Comparison of ENCODE assay signal across 1 cellular context in the genomic region with DNA sequence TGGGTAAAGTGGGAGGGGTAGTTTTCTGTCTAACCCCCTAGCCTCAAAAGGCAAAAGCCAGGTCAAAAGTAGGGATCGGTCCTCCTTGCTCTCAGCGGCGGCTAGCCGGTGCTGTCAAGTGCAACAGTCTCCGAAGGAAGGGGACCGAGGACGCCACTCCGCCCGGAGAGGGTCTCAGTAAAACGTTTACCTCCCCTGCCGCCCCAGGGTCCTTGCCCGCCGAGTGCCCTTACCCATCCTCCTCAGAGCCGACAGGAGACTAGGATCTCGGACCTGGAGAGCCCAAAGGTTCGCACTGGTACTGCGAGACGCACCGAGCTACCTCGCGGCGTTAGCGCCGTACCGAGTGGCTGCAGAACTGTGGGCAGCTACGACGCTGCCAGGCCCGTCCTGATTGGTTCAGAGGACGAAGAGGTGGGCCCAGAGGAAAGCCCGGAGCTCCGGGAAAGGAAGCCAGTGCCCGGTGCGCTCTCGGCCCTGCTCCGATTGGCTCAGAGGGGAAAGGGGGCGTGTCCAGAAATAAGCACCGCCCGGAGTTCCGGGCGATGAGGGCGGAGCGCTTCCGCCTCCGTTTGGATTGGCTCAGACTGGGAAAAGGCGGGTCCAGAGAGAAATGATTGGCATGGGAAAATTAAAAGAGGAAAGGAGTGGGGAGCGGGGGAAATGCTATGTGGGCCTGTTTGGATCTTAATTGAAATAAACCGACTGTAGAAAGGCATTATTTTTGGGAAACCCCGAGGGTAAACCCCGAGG.
TF ChIP-seq lines count a peak whose summit lies in the region.
"Not testable (repeated sequence)": the region's sequence is repeated elsewhere in the genome, so short reads cannot be mapped to it uniquely, and the experiment has no call there.

A gene with protein sequence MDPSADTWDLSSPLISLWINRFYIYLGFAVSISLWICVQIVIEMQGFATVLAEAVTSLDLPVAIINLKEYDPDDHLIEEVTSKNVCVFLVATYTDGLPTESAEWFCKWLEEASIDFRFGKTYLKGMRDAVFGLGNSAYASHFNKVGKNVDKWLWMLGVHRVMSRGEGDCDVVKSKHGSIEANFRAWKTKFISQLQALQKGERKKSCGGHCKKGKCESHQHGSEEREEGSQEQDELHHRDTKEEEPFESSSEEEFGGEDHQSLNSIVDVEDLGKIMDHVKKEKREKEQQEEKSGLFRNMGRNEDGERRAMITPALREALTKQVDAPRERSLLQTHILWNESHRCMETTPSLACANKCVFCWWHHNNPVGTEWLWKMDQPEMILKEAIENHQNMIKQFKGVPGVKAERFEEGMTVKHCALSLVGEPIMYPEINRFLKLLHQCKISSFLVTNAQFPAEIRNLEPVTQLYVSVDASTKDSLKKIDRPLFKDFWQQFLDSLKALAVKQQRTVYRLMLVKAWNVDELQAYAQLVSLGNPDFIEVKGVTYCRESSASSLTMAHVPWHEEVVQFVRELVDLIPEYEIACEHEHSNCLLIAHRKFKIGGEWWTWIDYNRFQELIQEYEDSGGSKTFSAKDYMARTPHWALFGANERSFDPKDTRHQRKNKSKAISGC (minus strand): TSS at position 362 of the 753 bp plus-strand sequence. CDS start 125 bp downstream, at position 237.

TF ChIP-seq in K562, 482 proteins besides CTCF, POLR2A, EP300 and RAD21 (continued from another document and continues in another):
- TF ChIP-seq NFYB (IDR thresholded peaks at IDR 0.05; ENCODE audit: extremely low read depth, insufficient read length) (peak; percentile 49), MBD2 (IDR thresholded peaks at IDR 0.05; ENCODE audit: borderline replicate concordance, low read depth) (peak; percentile 92), ASH1L (IDR thresholded peaks at IDR 0.05; ENCODE audit: borderline replicate concordance, low read depth, partially characterized antibody) (peak; percentile 78), POLR2G (IDR thresholded peaks at IDR 0.05; ENCODE audit: low read depth, low read length) (peak; percentile 98), TAF9B (IDR thresholded peaks at IDR 0.05; ENCODE audit: partially characterized antibody) (peak; percentile 66), CREB1 (IDR thresholded peaks at IDR 0.05) (peak; percentile 61), CREB1 (CRISPR knock-in tag; IDR thresholded peaks at IDR 0.05) (peak; percentile 84), SAP30 (IDR thresholded peaks at IDR 0.05; ENCODE audit: borderline replicate concordance, insufficient read depth, low read depth, low read length, poor library complexity, severe bottlenecking) (peak; percentile 59), RBBP5 (IDR thresholded peaks at IDR 0.05; ENCODE audit: borderline replicate concordance, insufficient read depth, low read length, poor library complexity, severe bottlenecking) (peak; percentile 87), HNRNPLL (IDR thresholded peaks at IDR 0.05; ENCODE audit: low read depth, low read length, poor library complexity, severe bottlenecking) (peak; percentile 85), MEIS2 (IDR thresholded peaks at IDR 0.05; ENCODE audit: partially characterized antibody) (peak; percentile 84), CHD2 (IDR thresholded peaks at IDR 0.05; ENCODE audit: low read depth, low read length) (peak; percentile 71; the same call in 1 of the 2 replicates)
- TF ChIP-seq, protein P1, sequence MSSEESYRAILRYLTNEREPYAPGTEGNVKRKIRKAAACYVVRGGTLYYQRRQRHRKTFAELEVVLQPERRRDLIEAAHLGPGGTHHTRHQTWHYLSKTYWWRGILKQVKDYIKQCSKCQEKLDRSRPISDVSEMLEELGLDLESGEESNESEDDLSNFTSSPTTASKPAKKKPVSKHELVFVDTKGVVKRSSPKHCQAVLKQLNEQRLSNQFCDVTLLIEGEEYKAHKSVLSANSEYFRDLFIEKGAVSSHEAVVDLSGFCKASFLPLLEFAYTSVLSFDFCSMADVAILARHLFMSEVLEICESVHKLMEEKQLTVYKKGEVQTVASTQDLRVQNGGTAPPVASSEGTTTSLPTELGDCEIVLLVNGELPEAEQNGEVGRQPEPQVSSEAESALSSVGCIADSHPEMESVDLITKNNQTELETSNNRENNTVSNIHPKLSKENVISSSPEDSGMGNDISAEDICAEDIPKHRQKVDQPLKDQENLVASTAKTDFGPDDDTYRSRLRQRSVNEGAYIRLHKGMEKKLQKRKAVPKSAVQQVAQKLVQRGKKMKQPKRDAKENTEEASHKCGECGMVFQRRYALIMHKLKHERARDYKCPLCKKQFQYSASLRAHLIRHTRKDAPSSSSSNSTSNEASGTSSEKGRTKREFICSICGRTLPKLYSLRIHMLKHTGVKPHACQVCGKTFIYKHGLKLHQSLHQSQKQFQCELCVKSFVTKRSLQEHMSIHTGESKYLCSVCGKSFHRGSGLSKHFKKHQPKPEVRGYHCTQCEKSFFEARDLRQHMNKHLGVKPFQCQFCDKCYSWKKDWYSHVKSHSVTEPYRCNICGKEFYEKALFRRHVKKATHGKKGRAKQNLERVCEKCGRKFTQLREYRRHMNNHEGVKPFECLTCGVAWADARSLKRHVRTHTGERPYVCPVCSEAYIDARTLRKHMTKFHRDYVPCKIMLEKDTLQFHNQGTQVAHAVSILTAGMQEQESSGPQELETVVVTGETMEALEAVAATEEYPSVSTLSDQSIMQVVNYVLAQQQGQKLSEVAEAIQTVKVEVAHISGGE (CRISPR knock-in tag; IDR thresholded peaks at IDR 0.05): peak in 2 of 3 experiments; percentile 30 to 47; a peak in 3 of 6 replicates
- TF ChIP-seq, protein P2, sequence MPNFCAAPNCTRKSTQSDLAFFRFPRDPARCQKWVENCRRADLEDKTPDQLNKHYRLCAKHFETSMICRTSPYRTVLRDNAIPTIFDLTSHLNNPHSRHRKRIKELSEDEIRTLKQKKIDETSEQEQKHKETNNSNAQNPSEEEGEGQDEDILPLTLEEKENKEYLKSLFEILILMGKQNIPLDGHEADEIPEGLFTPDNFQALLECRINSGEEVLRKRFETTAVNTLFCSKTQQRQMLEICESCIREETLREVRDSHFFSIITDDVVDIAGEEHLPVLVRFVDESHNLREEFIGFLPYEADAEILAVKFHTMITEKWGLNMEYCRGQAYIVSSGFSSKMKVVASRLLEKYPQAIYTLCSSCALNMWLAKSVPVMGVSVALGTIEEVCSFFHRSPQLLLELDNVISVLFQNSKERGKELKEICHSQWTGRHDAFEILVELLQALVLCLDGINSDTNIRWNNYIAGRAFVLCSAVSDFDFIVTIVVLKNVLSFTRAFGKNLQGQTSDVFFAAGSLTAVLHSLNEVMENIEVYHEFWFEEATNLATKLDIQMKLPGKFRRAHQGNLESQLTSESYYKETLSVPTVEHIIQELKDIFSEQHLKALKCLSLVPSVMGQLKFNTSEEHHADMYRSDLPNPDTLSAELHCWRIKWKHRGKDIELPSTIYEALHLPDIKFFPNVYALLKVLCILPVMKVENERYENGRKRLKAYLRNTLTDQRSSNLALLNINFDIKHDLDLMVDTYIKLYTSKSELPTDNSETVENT (CRISPR knock-in tag; IDR thresholded peaks at IDR 0.05): peak; percentile 77; the same call in 1 of the 2 replicates
- TF ChIP-seq, protein P3, sequence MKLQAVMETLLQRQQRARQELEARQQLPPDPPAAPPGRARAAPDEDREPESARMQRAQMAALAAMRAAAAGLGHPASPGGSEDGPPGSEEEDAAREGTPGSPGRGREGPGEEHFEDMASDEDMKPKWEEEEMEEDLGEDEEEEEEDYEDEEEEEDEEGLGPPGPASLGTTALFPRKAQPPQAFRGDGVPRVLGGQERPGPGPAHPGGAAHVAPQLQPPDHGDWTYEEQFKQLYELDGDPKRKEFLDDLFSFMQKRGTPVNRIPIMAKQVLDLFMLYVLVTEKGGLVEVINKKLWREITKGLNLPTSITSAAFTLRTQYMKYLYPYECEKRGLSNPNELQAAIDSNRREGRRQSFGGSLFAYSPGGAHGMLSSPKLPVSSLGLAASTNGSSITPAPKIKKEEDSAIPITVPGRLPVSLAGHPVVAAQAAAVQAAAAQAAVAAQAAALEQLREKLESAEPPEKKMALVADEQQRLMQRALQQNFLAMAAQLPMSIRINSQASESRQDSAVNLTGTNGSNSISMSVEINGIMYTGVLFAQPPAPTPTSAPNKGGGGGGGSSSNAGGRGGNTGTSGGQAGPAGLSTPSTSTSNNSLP (IDR thresholded peaks at IDR 0.05; ENCODE audit: borderline replicate concordance, low read depth, low read length): 0 out of 2 replicates have a peak, but pooled peaks have one; percentile 48
- TF ChIP-seq, protein P4, sequence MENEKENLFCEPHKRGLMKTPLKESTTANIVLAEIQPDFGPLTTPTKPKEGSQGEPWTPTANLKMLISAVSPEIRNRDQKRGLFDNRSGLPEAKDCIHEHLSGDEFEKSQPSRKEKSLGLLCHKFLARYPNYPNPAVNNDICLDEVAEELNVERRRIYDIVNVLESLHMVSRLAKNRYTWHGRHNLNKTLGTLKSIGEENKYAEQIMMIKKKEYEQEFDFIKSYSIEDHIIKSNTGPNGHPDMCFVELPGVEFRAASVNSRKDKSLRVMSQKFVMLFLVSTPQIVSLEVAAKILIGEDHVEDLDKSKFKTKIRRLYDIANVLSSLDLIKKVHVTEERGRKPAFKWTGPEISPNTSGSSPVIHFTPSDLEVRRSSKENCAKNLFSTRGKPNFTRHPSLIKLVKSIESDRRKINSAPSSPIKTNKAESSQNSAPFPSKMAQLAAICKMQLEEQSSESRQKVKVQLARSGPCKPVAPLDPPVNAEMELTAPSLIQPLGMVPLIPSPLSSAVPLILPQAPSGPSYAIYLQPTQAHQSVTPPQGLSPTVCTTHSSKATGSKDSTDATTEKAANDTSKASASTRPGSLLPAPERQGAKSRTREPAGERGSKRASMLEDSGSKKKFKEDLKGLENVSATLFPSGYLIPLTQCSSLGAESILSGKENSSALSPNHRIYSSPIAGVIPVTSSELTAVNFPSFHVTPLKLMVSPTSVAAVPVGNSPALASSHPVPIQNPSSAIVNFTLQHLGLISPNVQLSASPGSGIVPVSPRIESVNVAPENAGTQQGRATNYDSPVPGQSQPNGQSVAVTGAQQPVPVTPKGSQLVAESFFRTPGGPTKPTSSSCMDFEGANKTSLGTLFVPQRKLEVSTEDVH (IDR thresholded peaks at IDR 0.05; ENCODE audit: low read depth, partially characterized antibody): peak; percentile 76
- TF ChIP-seq, protein P5, sequence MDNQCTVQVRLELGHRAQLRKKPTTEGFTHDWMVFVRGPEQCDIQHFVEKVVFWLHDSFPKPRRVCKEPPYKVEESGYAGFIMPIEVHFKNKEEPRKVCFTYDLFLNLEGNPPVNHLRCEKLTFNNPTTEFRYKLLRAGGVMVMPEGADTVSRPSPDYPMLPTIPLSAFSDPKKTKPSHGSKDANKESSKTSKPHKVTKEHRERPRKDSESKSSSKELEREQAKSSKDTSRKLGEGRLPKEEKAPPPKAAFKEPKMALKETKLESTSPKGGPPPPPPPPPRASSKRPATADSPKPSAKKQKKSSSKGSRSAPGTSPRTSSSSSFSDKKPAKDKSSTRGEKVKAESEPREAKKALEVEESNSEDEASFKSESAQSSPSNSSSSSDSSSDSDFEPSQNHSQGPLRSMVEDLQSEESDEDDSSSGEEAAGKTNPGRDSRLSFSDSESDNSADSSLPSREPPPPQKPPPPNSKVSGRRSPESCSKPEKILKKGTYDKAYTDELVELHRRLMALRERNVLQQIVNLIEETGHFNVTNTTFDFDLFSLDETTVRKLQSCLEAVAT (IDR thresholded peaks at IDR 0.05): 0 out of 4 replicates have a peak, but pooled peaks of 1 of the 2 experiments have one; percentile 22
- TF ChIP-seq, protein P6, sequence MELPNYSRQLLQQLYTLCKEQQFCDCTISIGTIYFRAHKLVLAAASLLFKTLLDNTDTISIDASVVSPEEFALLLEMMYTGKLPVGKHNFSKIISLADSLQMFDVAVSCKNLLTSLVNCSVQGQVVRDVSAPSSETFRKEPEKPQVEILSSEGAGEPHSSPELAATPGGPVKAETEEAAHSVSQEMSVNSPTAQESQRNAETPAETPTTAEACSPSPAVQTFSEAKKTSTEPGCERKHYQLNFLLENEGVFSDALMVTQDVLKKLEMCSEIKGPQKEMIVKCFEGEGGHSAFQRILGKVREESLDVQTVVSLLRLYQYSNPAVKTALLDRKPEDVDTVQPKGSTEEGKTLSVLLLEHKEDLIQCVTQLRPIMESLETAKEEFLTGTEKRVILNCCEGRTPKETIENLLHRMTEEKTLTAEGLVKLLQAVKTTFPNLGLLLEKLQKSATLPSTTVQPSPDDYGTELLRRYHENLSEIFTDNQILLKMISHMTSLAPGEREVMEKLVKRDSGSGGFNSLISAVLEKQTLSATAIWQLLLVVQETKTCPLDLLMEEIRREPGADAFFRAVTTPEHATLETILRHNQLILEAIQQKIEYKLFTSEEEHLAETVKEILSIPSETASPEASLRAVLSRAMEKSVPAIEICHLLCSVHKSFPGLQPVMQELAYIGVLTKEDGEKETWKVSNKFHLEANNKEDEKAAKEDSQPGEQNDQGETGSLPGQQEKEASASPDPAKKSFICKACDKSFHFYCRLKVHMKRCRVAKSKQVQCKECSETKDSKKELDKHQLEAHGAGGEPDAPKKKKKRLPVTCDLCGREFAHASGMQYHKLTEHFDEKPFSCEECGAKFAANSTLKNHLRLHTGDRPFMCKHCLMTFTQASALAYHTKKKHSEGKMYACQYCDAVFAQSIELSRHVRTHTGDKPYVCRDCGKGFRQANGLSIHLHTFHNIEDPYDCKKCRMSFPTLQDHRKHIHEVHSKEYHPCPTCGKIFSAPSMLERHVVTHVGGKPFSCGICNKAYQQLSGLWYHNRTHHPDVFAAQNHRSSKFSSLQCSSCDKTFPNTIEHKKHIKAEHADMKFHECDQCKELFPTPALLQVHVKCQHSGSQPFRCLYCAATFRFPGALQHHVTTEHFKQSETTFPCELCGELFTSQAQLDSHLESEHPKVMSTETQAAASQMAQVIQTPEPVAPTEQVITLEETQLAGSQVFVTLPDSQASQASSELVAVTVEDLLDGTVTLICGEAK (IDR thresholded peaks at IDR 0.05): peak; percentile 90
- TF ChIP-seq, protein P6 (CRISPR knock-in tag; IDR thresholded peaks at IDR 0.05): not testable (repeated sequence)
